ENCODE assay signal across 23 cellular contexts in the genomic region with DNA sequence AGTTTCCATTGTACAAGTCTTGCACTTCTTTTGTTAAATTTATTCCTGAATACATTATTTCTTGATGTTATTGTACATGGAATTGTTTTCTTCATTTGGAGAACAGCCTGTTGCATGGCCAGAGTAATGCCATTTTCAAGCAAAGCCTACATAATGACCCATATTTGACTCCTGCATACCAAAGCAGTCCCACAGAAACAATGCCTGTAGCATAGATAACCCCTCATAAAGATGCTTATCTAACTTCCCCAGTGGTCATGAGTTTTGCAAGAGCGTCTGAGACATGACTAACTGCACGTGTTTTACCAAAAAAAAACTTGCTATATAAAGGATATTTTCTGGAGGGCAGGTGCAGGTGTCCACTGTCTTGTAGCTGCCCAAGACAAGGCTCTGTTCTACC. TPM values are rescaled to one million over a fixed set of nuclear protein-coding genes. Genes with fewer than 3 reads are reported as not detected.
DNase-seq lines count a peak whose midpoint lies in the region; ATAC-seq, FAIRE-seq and TF ChIP-seq lines count a peak whose summit lies in the region.
"Had no signal": no experiment of that assay in that cellular context is flagged by ENCODE, and none has a peak within 500 bp of the region (broad histone marks: within the 10 kb centered on the region; RNA-seq: fewer than 3 reads in every experiment).

No MANE protein-coding gene starts in this region.

- dilution Hi-C loops in endothelial cell of umbilical vein (cut with MboI; ENCODE audit: extremely low pct_ligation_motif_present, low sequenced_read_pairs): no loop called here

- intact Hi-C loops in endothelial cell of umbilical vein (cut with micrococcal nuclease): no loop called here

- H3K4me3 ChIP-seq in endothelial cell of umbilical vein (replicated peaks in 1 of 3; ENCODE audit: insufficient read depth in 1 of 3, low read depth in 1 of 3, low read length in 3 of 3): no peak overlapping the region
- H3K4me3 ChIP-seq: coronary artery, prostate gland, spleen, transverse colon had no signal

- TF ChIP-seq POLR2A in endothelial cell of umbilical vein (IDR thresholded peaks at IDR 0.05; ENCODE audit: low read depth, low read length): no peak

- no peak overlapping the region for H3K4me3 Mint-ChIP-seq in activated naive CD4-positive, alpha-beta T cell treated with anti-CD3 and anti-CD28 coated beads, Interleukin-2, amount 10 ng/mL, durations not matched to agents 7 days and 5 days
- no peak overlapping the region for H3K4me3 Mint-ChIP-seq in natural killer cell treated with Interleukin-12 subunit alpha and Interleukin-12 subunit beta and Interleukin-15 and Interleukin-18, amount 100 ng/mL, for 72 hours
- H3K4me3 Mint-ChIP-seq: CD4-positive, CD25-positive, alpha-beta regulatory T cell; memory B cell; natural killer cell; stimulated activated effector memory CD8-positive, alpha-beta T cell treated with anti-CD3 and anti-CD28 coated beads, Interleukin-12 subunit alpha, Interleukin-12 subunit beta, amount 100 ng/mL, for 72 hours; T-helper 1 cell treated with Interleukin-12 subunit alpha and Interleukin-12 subunit beta and Interleukin-4 antibody, amounts not matched to agents 30 μg/mL and 1 μg/mL, for 36 hours had no signal

- in situ Hi-C loops in KBM-7 (cut with MboI; ENCODE audit: low pct_unique_long_range_greater_than_20kb, low sequenced_read_pairs): no loop called here

- no peak overlapping the region for H3K27ac ChIP-seq in endothelial cell of umbilical vein (ENCODE audit: insufficient read depth, low read depth, low read length)
- H3K27ac ChIP-seq: coronary artery, prostate gland, spleen, transverse colon had no signal

- H3K27me3 Mint-ChIP-seq in activated naive CD4-positive, alpha-beta T cell treated with anti-CD3 and anti-CD28 coated beads, Interleukin-2, amount 10 ng/mL, durations not matched to agents 7 days and 5 days: peaks cover 37% of the 10 kb centered on the region
- H3K27me3 Mint-ChIP-seq in natural killer cell treated with Interleukin-12 subunit alpha and Interleukin-12 subunit beta and Interleukin-15 and Interleukin-18, amount 100 ng/mL, for 72 hours: peaks cover 8 to 15% of the 10 kb centered on the region in 2 donors

- peak overlapping the region; percentile 42 for H3K4me2 ChIP-seq in endothelial cell of umbilical vein (ENCODE audit: insufficient read depth, low read length)

- POLR2A ChIA-PET in endothelial cell of umbilical vein (lab: Charles Lee): no interaction called here

- ATAC-seq in natural killer cell treated with Interleukin-12 subunit alpha and Interleukin-12 subunit beta and Interleukin-15 and Interleukin-18, amount 100 ng/mL, for 72 hours: no peak
- ATAC-seq in HG03439 (IDR thresholded peaks at IDR 0.05; ENCODE audit: unreplicated experiment): no peak
- ATAC-seq: stimulated activated effector memory CD8-positive, alpha-beta T cell treated with anti-CD3 and anti-CD28 coated beads, Interleukin-12 subunit alpha, Interleukin-12 subunit beta, amount 100 ng/mL, for 72 hours had no signal

- no peak for TF ChIP-seq CTCF in endothelial cell of umbilical vein (IDR thresholded peaks at IDR 0.05; ENCODE audit: extremely low read depth in 1 of 2, insufficient read depth in 1 of 2, low read depth in 1 of 2, low read length in 2 of 2)

- no peaks in the 10 kb centered on the region for H3K9me3 Mint-ChIP-seq in activated naive CD4-positive, alpha-beta T cell treated with anti-CD3 and anti-CD28 coated beads, Interleukin-2, amount 10 ng/mL, durations not matched to agents 7 days and 5 days
- H3K9me3 Mint-ChIP-seq in natural killer cell treated with Interleukin-12 subunit alpha and Interleukin-12 subunit beta and Interleukin-15 and Interleukin-18, amount 100 ng/mL, for 72 hours: no peaks in the 10 kb centered on the region
- H3K9me3 Mint-ChIP-seq: CD4-positive, CD25-positive, alpha-beta regulatory T cell; memory B cell; natural killer cell; stimulated activated effector memory CD8-positive, alpha-beta T cell treated with anti-CD3 and anti-CD28 coated beads, Interleukin-12 subunit alpha, Interleukin-12 subunit beta, amount 100 ng/mL, for 72 hours; T-helper 1 cell treated with Interleukin-12 subunit alpha and Interleukin-12 subunit beta and Interleukin-4 antibody, amounts not matched to agents 30 μg/mL and 1 μg/mL, for 36 hours had no signal

- peaks cover 3% of the 10 kb centered on the region for H3K4me1 Mint-ChIP-seq in activated naive CD4-positive, alpha-beta T cell treated with anti-CD3 and anti-CD28 coated beads, Interleukin-2, amount 10 ng/mL, durations not matched to agents 7 days and 5 days
- H3K4me1 Mint-ChIP-seq in natural killer cell treated with Interleukin-12 subunit alpha and Interleukin-12 subunit beta and Interleukin-15 and Interleukin-18, amount 100 ng/mL, for 72 hours (ENCODE audit: low read depth in 2 of 2): peaks cover 0 to 2% of the 10 kb centered on the region in 2 donors
- H3K4me1 Mint-ChIP-seq: memory B cell; natural killer cell; stimulated activated effector memory CD8-positive, alpha-beta T cell treated with anti-CD3 and anti-CD28 coated beads, Interleukin-12 subunit alpha, Interleukin-12 subunit beta, amount 100 ng/mL, for 72 hours had no signal

- no peaks in the 10 kb centered on the region for H3K9me3 ChIP-seq in endothelial cell of umbilical vein (replicated peaks; ENCODE audit: control insufficient read depth, insufficient read depth, low read length)
- H3K9me3 ChIP-seq: prostate gland had no signal

- CTCF ChIA-PET in endothelial cell of umbilical vein (lab: Charles Lee): interaction anchor here (1.3 to 6.2 kb wide), 6 partner anchors 11 to 307 kb away, joined by 4 to 38 read pairs (median 4); no protein-coding TSS in a partner anchor
- CTCF ChIA-PET in activated naive CD4-positive, alpha-beta T cell treated with anti-CD3 and anti-CD28 coated beads, Interleukin-2, amount 10 ng/mL, durations not matched to agents 7 days and 5 days (lab: Charles Lee): no interaction called here

- H4K20me1 ChIP-seq in endothelial cell of umbilical vein (replicated peaks; ENCODE audit: control insufficient read depth, extremely low read depth, insufficient read depth, low read length): no peaks in the 10 kb centered on the region

- BruUV-seq in endothelial cell of umbilical vein (replicated peaks; lab: Mats Ljungman, UMichigan): no TSS peak

- no peaks in the 10 kb centered on the region for H3K36me3 Mint-ChIP-seq in activated naive CD4-positive, alpha-beta T cell treated with anti-CD3 and anti-CD28 coated beads, Interleukin-2, amount 10 ng/mL, durations not matched to agents 7 days and 5 days
- no peaks in the 10 kb centered on the region for H3K36me3 Mint-ChIP-seq in natural killer cell treated with Interleukin-12 subunit alpha and Interleukin-12 subunit beta and Interleukin-15 and Interleukin-18, amount 100 ng/mL, for 72 hours
- H3K36me3 Mint-ChIP-seq: CD4-positive, CD25-positive, alpha-beta regulatory T cell; memory B cell; natural killer cell; stimulated activated effector memory CD8-positive, alpha-beta T cell treated with anti-CD3 and anti-CD28 coated beads, Interleukin-12 subunit alpha, Interleukin-12 subunit beta, amount 100 ng/mL, for 72 hours had no signal

- H3K9ac ChIP-seq in endothelial cell of umbilical vein (replicated peaks; ENCODE audit: extremely low read depth, insufficient read depth, low read length): no peak overlapping the region

- peak; percentile 74 for FAIRE-seq in endothelial cell of umbilical vein (lab: Jason Lieb, UNC)
- FAIRE-seq: A204.1 had no signal

- H3K9me1 ChIP-seq in endothelial cell of umbilical vein (replicated peaks; ENCODE audit: control insufficient read depth, extremely low read depth, insufficient read depth, low read length): no peaks in the 10 kb centered on the region

- peaks cover 13% of the 10 kb centered on the region for H3K4me1 ChIP-seq in endothelial cell of umbilical vein (ENCODE audit: control insufficient read depth, extremely low read depth, insufficient read depth, low read length)
- H3K4me1 ChIP-seq: prostate gland, transverse colon had no signal

- H3K27ac Mint-ChIP-seq in activated naive CD4-positive, alpha-beta T cell treated with anti-CD3 and anti-CD28 coated beads, Interleukin-2, amount 10 ng/mL, durations not matched to agents 7 days and 5 days: no peak overlapping the region
- no peak overlapping the region for H3K27ac Mint-ChIP-seq in natural killer cell treated with Interleukin-12 subunit alpha and Interleukin-12 subunit beta and Interleukin-15 and Interleukin-18, amount 100 ng/mL, for 72 hours
- H3K27ac Mint-ChIP-seq: CD4-positive, CD25-positive, alpha-beta regulatory T cell; memory B cell; natural killer cell; stimulated activated effector memory CD8-positive, alpha-beta T cell treated with anti-CD3 and anti-CD28 coated beads, Interleukin-12 subunit alpha, Interleukin-12 subunit beta, amount 100 ng/mL, for 72 hours; T-helper 1 cell treated with Interleukin-12 subunit alpha and Interleukin-12 subunit beta and Interleukin-4 antibody, amounts not matched to agents 30 μg/mL and 1 μg/mL, for 36 hours had no signal

- no peaks in the 10 kb centered on the region for H3K36me3 ChIP-seq in endothelial cell of umbilical vein (ENCODE audit: control insufficient read depth in 2 of 2, extremely low read depth in 1 of 2, insufficient read depth in 2 of 2, low read length in 2 of 2)
- H3K36me3 ChIP-seq: prostate gland, spleen, transverse colon had no signal

- no peak overlapping the region for H2AFZ ChIP-seq in endothelial cell of umbilical vein (ENCODE audit: low read depth, low read length)

- peak; percentile 66 for DNase-seq in A172 (ENCODE audit: low spot score)
- DNase-seq in KBM-7: peak; percentile 88
- peak; percentile 85 for DNase-seq in OCI-M1 (lab: John Stamatoyannopoulos, UW)
- peak; percentile 87 for DNase-seq in endothelial cell of umbilical vein (ENCODE audit: low read depth, low spot score)
- DNase-seq in activated naive CD4-positive, alpha-beta T cell treated with anti-CD3 and anti-CD28 coated beads, Interleukin-2, amount 10 ng/mL, durations not matched to agents 7 days and 5 days: no peak
- no peak for DNase-seq in natural killer cell treated with Interleukin-12 subunit alpha and Interleukin-12 subunit beta and Interleukin-15 and Interleukin-18, amount 100 ng/mL, for 72 hours (ENCODE audit: low spot score)
- no peak for DNase-seq in H4 (ENCODE audit: low spot score)
- DNase-seq: activated CD8-positive, alpha-beta memory T cell treated with anti-CD3 and anti-CD28 coated beads, Interleukin-2, amount 50 U/mL, for 4 hours; activated naive CD4-positive, alpha-beta T cell; CD4-positive, CD25-positive, alpha-beta regulatory T cell; DMS79 treated with DMSO at 0.1 percent for 48 hours; natural killer cell; NCI-H187; NCI-H524; spleen; transverse colon had no signal

- peaks cover 11 to 15% of the 10 kb centered on the region in 2 experiments for H3K27me3 ChIP-seq in endothelial cell of umbilical vein (ENCODE audit: control insufficient read depth in 2 of 2, insufficient read depth in 2 of 2, low read length in 2 of 2)

- H3K79me2 ChIP-seq in endothelial cell of umbilical vein (ENCODE audit: control insufficient read depth, insufficient read depth, low read length): no peaks in the 10 kb centered on the region

RNA-seq across cellular contexts. Expression of gene RLF, which starts 30.3 kb away (rescaled TPM):
- total RNA-seq in A172 (2014; rRNA removed; shearing (Covaris generic)): 12.1 and 12.6 TPM in 2 replicates
- total RNA-seq in endothelial cell of umbilical vein: 9.0 and 9.4 TPM in 2 replicates
- 1.6 and 2.7 TPM in 2 replicates for polyA plus RNA-seq in endothelial cell of umbilical vein
- polyA plus RNA-seq in endothelial cell of umbilical vein (2011; cell fraction: cytosol; rRNA removed): 3.2 and 3.7 TPM in 2 replicates
- 9.7 and 11.2 TPM in 2 replicates for polyA plus RNA-seq in endothelial cell of umbilical vein (2011; cell fraction: nucleus; rRNA removed)
- 5.6 and 6.2 TPM in 2 replicates for polyA plus RNA-seq in endothelial cell of umbilical vein (2012)
- polyA minus RNA-seq in endothelial cell of umbilical vein: 8.0 and 8.3 TPM in 2 replicates
- polyA minus RNA-seq in endothelial cell of umbilical vein (2011; cell fraction: cytosol; rRNA and poly(A)+ RNA removed): 8.5 TPM
- polyA minus RNA-seq in endothelial cell of umbilical vein (2011; cell fraction: nucleus; rRNA and poly(A)+ RNA removed): 9.3 and 14.5 TPM in 2 replicates
- 10 to 100 TPM; 19.5 to 24.5 TPM for total RNA-seq in natural killer cell treated with Interleukin-12 subunit alpha and Interleukin-12 subunit beta and Interleukin-15 and Interleukin-18, amount 100 ng/mL, for 72 hours
- total RNA-seq in H4 (2014; rRNA removed; shearing (Covaris generic)): 10.0 and 12.7 TPM in 2 replicates

RNA-seq across cellular contexts. Expression of gene PPT1, which starts 33.8 kb away (rescaled TPM):
- total RNA-seq in A172 (2014; rRNA removed; shearing (Covaris generic)): 78.7 and 88.3 TPM in 2 replicates
- total RNA-seq in endothelial cell of umbilical vein: 121 and 131 TPM in 2 replicates
- 53.3 and 58.0 TPM in 2 replicates for polyA plus RNA-seq in endothelial cell of umbilical vein
- polyA plus RNA-seq in endothelial cell of umbilical vein (2011; cell fraction: cytosol; rRNA removed): 62.8 and 70.7 TPM in 2 replicates
- 30.8 and 36.8 TPM in 2 replicates for polyA plus RNA-seq in endothelial cell of umbilical vein (2011; cell fraction: nucleus; rRNA removed)
- polyA plus RNA-seq in endothelial cell of umbilical vein (2012): 87.7 and 126 TPM in 2 replicates
- 81.5 and 136 TPM in 2 replicates for polyA minus RNA-seq in endothelial cell of umbilical vein
- 60.6 TPM for polyA minus RNA-seq in endothelial cell of umbilical vein (2011; cell fraction: cytosol; rRNA and poly(A)+ RNA removed)
- polyA minus RNA-seq in endothelial cell of umbilical vein (2011; cell fraction: nucleus; rRNA and poly(A)+ RNA removed): 25.8 TPM in 2 replicates
- 10 to 100 TPM; 42.3 to 64.0 TPM for total RNA-seq in natural killer cell treated with Interleukin-12 subunit alpha and Interleukin-12 subunit beta and Interleukin-15 and Interleukin-18, amount 100 ng/mL, for 72 hours
- 146 and 157 TPM in 2 replicates for total RNA-seq in H4 (2014; rRNA removed; shearing (Covaris generic))

Comparison
In these comparisons a context has a peak if more than half of its experiments do, and no peak if none do; other contexts are left out.
1. DNase-seq: peak in A172 (single experiment), KBM-7 (single experiment), OCI-M1 (single experiment) and endothelial cell of umbilical vein (single experiment); none in activated naive CD4-positive, alpha-beta T cell treated with anti-CD3 and anti-CD28 coated beads, Interleukin-2, amount 10 ng/mL, durations not matched to agents 7 days and 5 days (single experiment), natural killer cell treated with Interleukin-12 subunit alpha and Interleukin-12 subunit beta and Interleukin-15 and Interleukin-18, amount 100 ng/mL, for 72 hours (single experiment) and H4 (single experiment).